8 cellular contexts compared by ENCODE assay signal in genomic region chr9:110255417-110256141, GRCh38. TPM values are rescaled to one million over a fixed set of nuclear protein-coding genes. Genes with fewer than 3 reads are reported as not detected.
A peak's percentile ranks its signal among the peaks of the same experiment; 100 is the strongest.
DNase-seq lines count a peak whose midpoint lies in the region; ATAC-seq and TF ChIP-seq lines count a peak whose summit lies in the region.

No MANE protein-coding gene starts in this region.

- POLR2A ChIA-PET in BJ (lab: Charles Lee): no interaction called here

- 0 to 4% (median 2%) methylated on average over 28 to 54 of the region's 54 CpGs for whole genome bisulfite sequencing in heart left ventricle, 4 donors

- no peak for DNase-seq in BJ (ENCODE audit: low read depth)
- DNase-seq in SK-MEL-5 (ENCODE audit: low read depth, low spot score): peak; percentile 46
- peak; percentile 65 for DNase-seq in activated naive CD8-positive, alpha-beta T cell treated with anti-CD3 and anti-CD28 coated beads, Interleukin-2, amount 50 U/mL, for 24 hours
- peak; percentile 57 to 82 (median 61) for DNase-seq in heart left ventricle
- peak; percentile 13 to 93 (median 42) for DNase-seq in posterior cingulate gyrus
- DNase-seq in GM19238 (ENCODE audit: insufficient read length, low spot score): no peak

- H3K36me3 ChIP-seq in BJ (ENCODE audit: control insufficient read depth, insufficient read depth, low read length) (no peaks in the 10 kb centered on the region), heart left ventricle (peaks cover 0 to 6% (median 2%) of the 10 kb centered on the region in 9 donors)

- peaks cover 66% of the 10 kb centered on the region for H3K4me1 Mint-ChIP-seq in activated naive CD8-positive, alpha-beta T cell treated with anti-CD3 and anti-CD28 coated beads, Interleukin-2, amount 50 U/mL, for 24 hours

- peak; percentile 19 for ATAC-seq in GM19328 (IDR thresholded peaks at IDR 0.05; ENCODE audit: unreplicated experiment)
- peak; percentile 16 for ATAC-seq in HG03442 (IDR thresholded peaks at IDR 0.05; ENCODE audit: unreplicated experiment)
- ATAC-seq in activated naive CD8-positive, alpha-beta T cell treated with anti-CD3 and anti-CD28 coated beads, Interleukin-2, amount 50 U/mL, for 24 hours: peak; percentile 27
- peak; percentile 5 to 63 (median 38) for ATAC-seq in heart left ventricle

- no peak for TF ChIP-seq POLR2A in heart left ventricle (IDR thresholded peaks at IDR 0.05)

- H3K27ac ChIP-seq in heart left ventricle: peak overlapping the region; percentile 47 to 96 (median 88)

- CTCF ChIA-PET in BJ (lab: Yijun Ruan, JAX): no interaction called here

- H3K27me3 ChIP-seq in BJ (ENCODE audit: control insufficient read depth, insufficient read depth, low read length) (no peaks in the 10 kb centered on the region), heart left ventricle (no peaks in the 10 kb centered on the region)

- peak overlapping the region; percentile 98 for H3K27ac Mint-ChIP-seq in activated naive CD8-positive, alpha-beta T cell treated with anti-CD3 and anti-CD28 coated beads, Interleukin-2, amount 50 U/mL, for 24 hours

- peaks cover 0 to 60% (median 10%) of the 10 kb centered on the region in 12 donors for H3K4me1 ChIP-seq in heart left ventricle

- no peaks in the 10 kb centered on the region for H3K9me3 Mint-ChIP-seq in activated naive CD8-positive, alpha-beta T cell treated with anti-CD3 and anti-CD28 coated beads, Interleukin-2, amount 50 U/mL, for 24 hours

- intact Hi-C loops in heart left ventricle (cut with DNase I): no loop called here
- intact Hi-C loops in posterior cingulate gyrus (cut with DNase I): loop anchor here (5.0 kb wide), 1 partner anchor 322 kb away; the partner anchor contains the start of gene SVEP1

- peaks cover 4% of the 10 kb centered on the region for H3K27me3 Mint-ChIP-seq in activated naive CD8-positive, alpha-beta T cell treated with anti-CD3 and anti-CD28 coated beads, Interleukin-2, amount 50 U/mL, for 24 hours

- H3K4me3 ChIP-seq in BJ (ENCODE audit: low read depth, low read length) (peak overlapping the region; percentile 90), heart left ventricle (peak overlapping the region; percentile 47 to 99 (median 86))

- TF ChIP-seq CTCF in BJ (IDR thresholded peaks at IDR 0.05; ENCODE audit: insufficient read depth, low read depth, low read length): no peak
- TF ChIP-seq CTCF in heart left ventricle (IDR thresholded peaks at IDR 0.05): no peak

- no peaks in the 10 kb centered on the region for H3K9me3 ChIP-seq in heart left ventricle

- peak overlapping the region; percentile 95 for H3K4me3 Mint-ChIP-seq in activated naive CD8-positive, alpha-beta T cell treated with anti-CD3 and anti-CD28 coated beads, Interleukin-2, amount 50 U/mL, for 24 hours

- peaks cover 44% of the 10 kb centered on the region for H3K36me3 Mint-ChIP-seq in activated naive CD8-positive, alpha-beta T cell treated with anti-CD3 and anti-CD28 coated beads, Interleukin-2, amount 50 U/mL, for 24 hours (ENCODE audit: low read depth)

- in situ Hi-C loops in SK-MEL-5 (cut with HindIII; ENCODE audit: low pct_unique_long_range_greater_than_20kb, low sequenced_read_pairs): no loop called here

RNA-seq across cellular contexts. Expression of gene TXN, which starts 0.7 kb away (rescaled TPM):
- polyA plus RNA-seq in BJ (2011; rRNA removed) (290 and 475 TPM in 2 replicates), heart left ventricle (100 to 1,000 TPM in 1 of 2 donors, 10 to 100 TPM in 1; 91.8 to 173 TPM)
- 41.1 and 59.6 TPM in 2 replicates for polyA minus RNA-seq in BJ (2011; rRNA and poly(A)+ RNA removed)
- 421 and 448 TPM in 2 replicates for total RNA-seq in SK-MEL-5 (2014; rRNA removed; shearing (Covaris generic))
- polyA plus RNA-seq in SK-MEL-5 (2015; cell fraction: cytosol; rRNA removed): 252 and 326 TPM in 2 replicates
- polyA plus RNA-seq in SK-MEL-5 (2015; cell fraction: nucleus; rRNA removed): 81.2 and 84.0 TPM in 2 replicates
- 100 to 1,000 TPM in 1 of 9 donors, 10 to 100 TPM in 8; 48.6 to 144 (median 66.6) TPM for total RNA-seq in heart left ventricle

RNA-seq across cellular contexts. Expression of gene C9orf152, which starts 47.6 kb away (rescaled TPM):
- polyA plus RNA-seq in BJ (2011; rRNA removed) (not detected in 2 replicates), heart left ventricle (not detected)
- polyA minus RNA-seq in BJ (2011; rRNA and poly(A)+ RNA removed): not detected in 2 replicates
- total RNA-seq in SK-MEL-5 (2014; rRNA removed; shearing (Covaris generic)): not detected in 2 replicates
- polyA plus RNA-seq in SK-MEL-5 (2015; cell fraction: cytosol; rRNA removed): not detected in 2 replicates
- polyA plus RNA-seq in SK-MEL-5 (2015; cell fraction: nucleus; rRNA removed): not detected in 2 replicates
- total RNA-seq in heart left ventricle: not detected

Comparison
In these comparisons a context has a peak if more than half of its experiments do, and no peak if none do; other contexts are left out.
1. DNase-seq: peak in SK-MEL-5 (single experiment), activated naive CD8-positive, alpha-beta T cell treated with anti-CD3 and anti-CD28 coated beads, Interleukin-2, amount 50 U/mL, for 24 hours (single experiment), heart left ventricle (5 of 5) and posterior cingulate gyrus (10 of 10); none in BJ (single experiment) and GM19238 (single experiment).
2. Peak in every context shown above with its lines, with median percentiles within 50 percentile points of each other: ATAC-seq.